In genomic region chr9:27436234-27436633, GRCh38 we compare ENCODE assay signal across 1 cellular context.
A peak's percentile ranks its signal among the peaks of the same experiment; 100 is the strongest.
TF ChIP-seq lines count a peak whose summit lies in the region.

No MANE protein-coding gene starts in this region.

TF ChIP-seq in HepG2, 621 proteins besides CTCF, POLR2A, EP300 and RAD21 (continued from another document and continues in another):
- peak; percentile 40; the same call in 1 of the 2 replicates for TF ChIP-seq TFAP4 (IDR thresholded peaks at IDR 0.05; ENCODE audit: borderline replicate concordance, low read depth)
- peak; percentile 89; the same call in 1 of the 2 replicates for TF ChIP-seq ZNF331 (CRISPR knock-in tag; IDR thresholded peaks at IDR 0.05)
- TF ChIP-seq ZBTB7B (CRISPR knock-in tag; IDR thresholded peaks at IDR 0.05): peak; percentile 65; the same call in 1 of the 2 replicates
- TF ChIP-seq KDM4B (CRISPR knock-in tag; IDR thresholded peaks at IDR 0.05): peak; percentile 55; the same call in 1 of the 2 replicates
- TF ChIP-seq HOMEZ (CRISPR knock-in tag; IDR thresholded peaks at IDR 0.05; ENCODE audit: low read depth): peak; percentile 39; the same call in 1 of the 2 replicates
- TF ChIP-seq KAT7 (CRISPR knock-in tag; IDR thresholded peaks at IDR 0.05; ENCODE audit: borderline replicate concordance): no peak
- 0 out of 2 replicates have a peak, but pooled peaks have one; percentile 56 for TF ChIP-seq SNAPC5 (CRISPR knock-in tag; IDR thresholded peaks at IDR 0.05; ENCODE audit: borderline replicate concordance)
- no peak for TF ChIP-seq ZNF800 (CRISPR knock-in tag; IDR thresholded peaks at IDR 0.05)
- peak; percentile 50; the same call in 1 of the 2 replicates for TF ChIP-seq ZNF335 (CRISPR knock-in tag; IDR thresholded peaks at IDR 0.05)
- TF ChIP-seq ELF3 (CRISPR knock-in tag; IDR thresholded peaks at IDR 0.05): 0 out of 2 replicates have a peak, but pooled peaks have one; percentile 31
- TF ChIP-seq LRRFIP1 (CRISPR knock-in tag; conservative IDR thresholded peaks at IDR 0.05): no peak
- no peak for TF ChIP-seq CENPX (CRISPR knock-in tag; IDR thresholded peaks at IDR 0.05)
- no peak for TF ChIP-seq SAFB2 (CRISPR knock-in tag; IDR thresholded peaks at IDR 0.05; ENCODE audit: borderline replicate concordance, low read depth)
- TF ChIP-seq ZNF782 (CRISPR knock-in tag; IDR thresholded peaks at IDR 0.05; ENCODE audit: borderline replicate concordance): no peak
- no peak for TF ChIP-seq CC2D1A (CRISPR knock-in tag; IDR thresholded peaks at IDR 0.05)
- TF ChIP-seq ZNF414 (CRISPR knock-in tag; IDR thresholded peaks at IDR 0.05): no peak
- no peak for TF ChIP-seq ZNF766 (CRISPR knock-in tag; IDR thresholded peaks at IDR 0.05; ENCODE audit: borderline replicate concordance)
- no peak for TF ChIP-seq CSRNP2 (CRISPR knock-in tag; conservative IDR thresholded peaks at IDR 0.05; ENCODE audit: low read depth)
- 0 out of 2 replicates have a peak, but pooled peaks have one; percentile 38 for TF ChIP-seq ZNF672 (CRISPR knock-in tag; IDR thresholded peaks at IDR 0.05)
- TF ChIP-seq MYPOP (CRISPR knock-in tag; IDR thresholded peaks at IDR 0.05): peak; percentile 76; the same call in 1 of the 2 replicates
- no peak for TF ChIP-seq ZKSCAN5 (CRISPR knock-in tag; IDR thresholded peaks at IDR 0.05)
- TF ChIP-seq ETS1 (CRISPR knock-in tag; IDR thresholded peaks at IDR 0.05): no peak
- TF ChIP-seq ZNF101 (CRISPR knock-in tag; IDR thresholded peaks at IDR 0.05; ENCODE audit: borderline replicate concordance, low read depth): no peak
- TF ChIP-seq SKI (IDR thresholded peaks at IDR 0.05; ENCODE audit: partially characterized antibody): peak; percentile 99
- no peak for TF ChIP-seq SIN3A (IDR thresholded peaks at IDR 0.05; ENCODE audit: borderline replicate concordance, low read depth, low read length)
- TF ChIP-seq ZNF749 (CRISPR knock-in tag; IDR thresholded peaks at IDR 0.05; ENCODE audit: borderline replicate concordance): no peak; the same call in 1 of the 2 replicates
- 0 out of 2 replicates have a peak, but pooled peaks have one; percentile 37 for TF ChIP-seq FOXK2 (IDR thresholded peaks at IDR 0.05)
- no peak for TF ChIP-seq ZNF567 (CRISPR knock-in tag; IDR thresholded peaks at IDR 0.05; ENCODE audit: borderline replicate concordance)
- TF ChIP-seq XBP1 (CRISPR knock-in tag; IDR thresholded peaks at IDR 0.05): no peak
- TF ChIP-seq ZNF740 (CRISPR knock-in tag; IDR thresholded peaks at IDR 0.05): no peak
- 0 out of 2 replicates have a peak, but pooled peaks have one; percentile 60 for TF ChIP-seq HOXD1 (CRISPR knock-in tag; IDR thresholded peaks at IDR 0.05)
- no peak for TF ChIP-seq GTF3A (CRISPR knock-in tag; conservative IDR thresholded peaks at IDR 0.05)
- TF ChIP-seq HOXA9 (CRISPR knock-in tag; IDR thresholded peaks at IDR 0.05; ENCODE audit: borderline replicate concordance): 0 out of 2 replicates have a peak, but pooled peaks have one; percentile 73
- TF ChIP-seq ZNF12 (CRISPR knock-in tag; IDR thresholded peaks at IDR 0.05): peak; percentile 61
- no peak for TF ChIP-seq EEA1 (CRISPR knock-in tag; IDR thresholded peaks at IDR 0.05; ENCODE audit: borderline replicate concordance)
- TF ChIP-seq ZMYM2 (CRISPR knock-in tag; IDR thresholded peaks at IDR 0.05): no peak
- peak; percentile 65; the same call in 1 of the 2 replicates for TF ChIP-seq MEIS2 (CRISPR knock-in tag; IDR thresholded peaks at IDR 0.05)
- peak; percentile 76; the same call in 1 of the 2 replicates for TF ChIP-seq JDP2 (CRISPR knock-in tag; IDR thresholded peaks at IDR 0.05; ENCODE audit: borderline replicate concordance)
- TF ChIP-seq PITX1 (CRISPR knock-in tag; IDR thresholded peaks at IDR 0.05): peak; percentile 74
- TF ChIP-seq NFATC3 (CRISPR knock-in tag; IDR thresholded peaks at IDR 0.05): no peak
- no peak for TF ChIP-seq NFRKB (IDR thresholded peaks at IDR 0.05)
- TF ChIP-seq JUNB (CRISPR knock-in tag; IDR thresholded peaks at IDR 0.05; ENCODE audit: borderline replicate concordance): peak; percentile 84
- no peak for TF ChIP-seq NPAS2 (CRISPR knock-in tag; IDR thresholded peaks at IDR 0.05; ENCODE audit: borderline replicate concordance)
- peak; percentile 94 for TF ChIP-seq NR2F2 (IDR thresholded peaks at IDR 0.05; ENCODE audit: borderline replicate concordance, low read depth)
- no peak for TF ChIP-seq ZNF687 (CRISPR knock-in tag; IDR thresholded peaks at IDR 0.05)
- peak; percentile 87 for TF ChIP-seq HNF4A (CRISPR knock-in tag; IDR thresholded peaks at IDR 0.05)
- TF ChIP-seq SRSF4 (IDR thresholded peaks at IDR 0.05; ENCODE audit: low read depth, low read length, poor library complexity, severe bottlenecking): no peak
- TF ChIP-seq NONO (IDR thresholded peaks at IDR 0.05): no peak
- peak; percentile 83 for TF ChIP-seq NONO (CRISPR knock-in tag; conservative IDR thresholded peaks at IDR 0.05)
- peak; percentile 75 for TF ChIP-seq IRF2 (CRISPR knock-in tag; IDR thresholded peaks at IDR 0.05)
